16 cellular contexts compared by ENCODE assay signal in genomic region chr15:36370735-36371115, GRCh38.
DNase-seq lines count a peak whose midpoint lies in the region; TF ChIP-seq lines count a peak whose summit lies in the region.
"Had no signal": no experiment of that assay in that cellular context is flagged by ENCODE, and none has a peak within 500 bp of the region (broad histone marks: within the 10 kb centered on the region; RNA-seq: fewer than 3 reads in every experiment).

No MANE protein-coding gene starts in this region.

- H3K4me2 ChIP-seq in mammary epithelial cell (ENCODE audit: insufficient read depth, low read depth, low read length): peak overlapping the region; percentile 46

- intact Hi-C loops in mammary epithelial cell (cut with micrococcal nuclease): no loop called here

- no peaks in the 10 kb centered on the region for H3K79me2 ChIP-seq in mammary epithelial cell (ENCODE audit: insufficient read depth, low read length)

- dilution Hi-C loops in mammary epithelial cell (cut with HindIII; ENCODE audit: low sequenced_read_pairs): no loop called here

- H3K4me3 ChIP-seq in mammary epithelial cell (replicated peaks in 1 of 3; ENCODE audit: insufficient read depth in 1 of 3, low read depth in 2 of 3, low read length in 3 of 3): no peak overlapping the region

- TF ChIP-seq CTCF in mammary epithelial cell (conservative IDR thresholded peaks at IDR 0.05 in 1 of 2, IDR thresholded peaks at IDR 0.05 in 1 of 2; ENCODE audit: extremely low read depth in 1 of 2, insufficient read depth in 1 of 2, low read depth in 1 of 2, low read length in 2 of 2): no peak

- H4K20me1 ChIP-seq in mammary epithelial cell (ENCODE audit: insufficient read depth, low read length): no peaks in the 10 kb centered on the region

- H3K36me3 ChIP-seq in mammary epithelial cell (ENCODE audit: insufficient read depth, low read length): no peaks in the 10 kb centered on the region

- peaks cover 24% of the 10 kb centered on the region for H3K4me1 ChIP-seq in mammary epithelial cell (ENCODE audit: insufficient read depth, low read length)

- no peak overlapping the region for H3K9ac ChIP-seq in mammary epithelial cell (ENCODE audit: insufficient read depth, low read length)

- CTCF ChIA-PET in mammary epithelial cell (lab: Charles Lee; ENCODE audit: low non-redundant PET): no interaction called here

- peak; percentile 13 for DNase-seq in AG20443 (ENCODE audit: low spot score)
- DNase-seq in HT1080 (ENCODE audit: low read depth): peak; percentile 80
- peak; percentile 87 for DNase-seq in mammary epithelial cell
- DNase-seq in kidney tubule cell (ENCODE audit: low spot score): peak; percentile 82
- no peak for DNase-seq in erythroblast (lab: John Stamatoyannopoulos, UW)
- DNase-seq in hippocampal formation (lab: John Stamatoyannopoulos, UW): no peak
- DNase-seq in substantia nigra (lab: John Stamatoyannopoulos, UW): no peak
- no peak for DNase-seq in OCI-M2 (lab: John Stamatoyannopoulos, UW; ENCODE audit: unreplicated experiment)
- DNase-seq: cortex of kidney; GDM1; hypothalamus; MV-4-11; NCI-H510A treated with DMSO at 0.1 percent for 48 hours; posterior cingulate gyrus; stimulated activated CD4-positive, alpha-beta T cell treated with anti-CD3 and anti-CD28 coated beads, Interleukin-4, amount 100 ng/mL, for 4 hours; stimulated activated naive CD8-positive, alpha-beta T cell treated with anti-CD3 and anti-CD28 coated beads, Interleukin-15, amount 100 ng/mL, for 72 hours had no signal

- H2AFZ ChIP-seq in mammary epithelial cell (ENCODE audit: low read depth, low read length): no peak overlapping the region

- H3K9me3 ChIP-seq in mammary epithelial cell (replicated peaks; ENCODE audit: insufficient read depth, low read length): no peaks in the 10 kb centered on the region

- TF ChIP-seq POLR2A in erythroblast (IDR thresholded peaks at IDR 0.05; ENCODE audit: low read length): no peak

- in situ Hi-C loops in mammary epithelial cell (cut with MboI; ENCODE audit: low sequenced_read_pairs in 2 of 2): no loop called here

- H3K27me3 ChIP-seq in mammary epithelial cell (ENCODE audit: insufficient read depth, low read length): no peaks in the 10 kb centered on the region

- no TSS peak for BruUV-seq in mammary epithelial cell (replicated peaks; lab: Mats Ljungman, UMichigan)

- peak overlapping the region; percentile 49 for H3K27ac ChIP-seq in mammary epithelial cell (ENCODE audit: insufficient read depth, low read depth, low read length)
- H3K27ac ChIP-seq in substantia nigra (ENCODE audit: low read depth, low read length, poor library complexity, severe bottlenecking): no peak overlapping the region

Comparison
In these comparisons a context has a peak if more than half of its experiments do, and no peak if none do; other contexts are left out.
1. DNase-seq: peak in AG20443 (single experiment), HT1080 (single experiment), mammary epithelial cell (single experiment) and kidney tubule cell (single experiment); none in erythroblast (0 of 2), hippocampal formation (0 of 2), substantia nigra (0 of 49) and OCI-M2 (single experiment).